ENCODE assay signal across 18 cellular contexts in the genomic region with DNA sequence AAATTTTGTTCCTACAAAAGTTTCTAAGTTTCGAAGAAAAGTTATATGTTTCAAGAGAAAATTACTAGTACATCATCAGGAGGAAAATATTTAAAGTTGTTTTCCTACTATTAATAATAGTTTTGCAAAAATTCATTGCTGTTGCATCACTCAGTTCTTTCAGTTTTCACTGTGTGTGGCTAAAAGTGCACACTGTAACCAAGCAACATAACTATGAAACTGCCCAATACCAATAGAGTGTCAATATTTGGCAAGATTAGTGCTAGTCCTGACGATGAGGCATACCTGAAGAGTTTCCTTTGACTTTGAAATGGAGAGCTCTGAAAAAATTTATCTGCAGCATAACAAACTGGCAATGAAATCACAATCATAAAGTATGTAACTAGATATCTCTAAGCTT.
DNase-seq lines count a peak whose midpoint lies in the region; ATAC-seq and TF ChIP-seq lines count a peak whose summit lies in the region.
"Had no signal": no experiment of that assay in that cellular context is flagged by ENCODE, and none has a peak within 500 bp of the region (broad histone marks: within the 10 kb centered on the region; RNA-seq: fewer than 3 reads in every experiment).

No MANE protein-coding gene starts in this region.

- no TSS peak for BruUV-seq in mammary epithelial cell (replicated peaks; lab: Mats Ljungman, UMichigan)

- no peaks in the 10 kb centered on the region for H3K36me3 ChIP-seq in mammary epithelial cell (ENCODE audit: insufficient read depth, low read length)
- H3K36me3 ChIP-seq in right atrium auricular region: no peaks in the 10 kb centered on the region
- H3K36me3 ChIP-seq in ascending aorta: no peaks in the 10 kb centered on the region
- H3K36me3 ChIP-seq: heart right ventricle, ovary had no signal

- CTCF ChIA-PET in mammary epithelial cell (lab: Charles Lee; ENCODE audit: low non-redundant PET): no interaction called here
- CTCF ChIA-PET in activated CD4-positive, alpha-beta memory T cell treated with anti-CD3 and anti-CD28 coated beads for 36 hours (lab: Charles Lee): no interaction called here

- peaks cover 1% of the 10 kb centered on the region for H3K36me3 Mint-ChIP-seq in activated CD4-positive, alpha-beta memory T cell treated with anti-CD3 and anti-CD28 coated beads for 36 hours
- H3K36me3 Mint-ChIP-seq: activated naive CD4-positive, alpha-beta T cell treated with anti-CD3 and anti-CD28 coated beads, Interleukin-2, amount 50 U/mL, for 72 hours; stimulated activated effector memory CD8-positive, alpha-beta T cell treated with anti-CD3 and anti-CD28 coated beads, Interleukin-12 subunit alpha, Interleukin-12 subunit beta, amount 100 ng/mL, for 72 hours had no signal

- in situ Hi-C loops in mammary epithelial cell (cut with MboI; ENCODE audit: low sequenced_read_pairs in 2 of 2): no loop called here

- dilution Hi-C loops in mammary epithelial cell (cut with HindIII; ENCODE audit: low sequenced_read_pairs): no loop called here

- POLR2A ChIA-PET in activated CD4-positive, alpha-beta memory T cell treated with anti-CD3 and anti-CD28 coated beads for 36 hours (lab: Charles Lee): no interaction called here

- H3K9me3 Mint-ChIP-seq in activated CD4-positive, alpha-beta memory T cell treated with anti-CD3 and anti-CD28 coated beads for 36 hours: peaks cover 1% of the 10 kb centered on the region

- peak; percentile 2 for DNase-seq in mammary epithelial cell
- no peak for DNase-seq in DMS 273 (lab: John Stamatoyannopoulos, UW; ENCODE audit: unreplicated experiment)
- DNase-seq in activated CD4-positive, alpha-beta memory T cell treated with anti-CD3 and anti-CD28 coated beads for 36 hours: no peak
- no peak for DNase-seq in right atrium auricular region (ENCODE audit: low spot score)
- DNase-seq in ascending aorta (ENCODE audit: low spot score in 2 of 2): no peak
- DNase-seq: activated CD4-positive, alpha-beta T cell treated with anti-CD3 and anti-CD28 coated beads, Interleukin-2, amount 50 U/mL, for 4 hours; heart right ventricle; left ventricle myocardium superior; NCI-H2029 treated with DMSO at 0.1 percent for 48 hours; ovary had no signal

- no peak for TF ChIP-seq CTCF in mammary epithelial cell (conservative IDR thresholded peaks at IDR 0.05 in 1 of 2, IDR thresholded peaks at IDR 0.05 in 1 of 2; ENCODE audit: extremely low read depth in 1 of 2, insufficient read depth in 1 of 2, low read depth in 1 of 2, low read length in 2 of 2)
- no peak for TF ChIP-seq CTCF in right atrium auricular region (IDR thresholded peaks at IDR 0.05)
- TF ChIP-seq CTCF in ascending aorta (IDR thresholded peaks at IDR 0.05): no peak

- H3K4me3 Mint-ChIP-seq in activated CD4-positive, alpha-beta memory T cell treated with anti-CD3 and anti-CD28 coated beads for 36 hours: no peak overlapping the region
- H3K4me3 Mint-ChIP-seq: stimulated activated effector memory CD8-positive, alpha-beta T cell treated with anti-CD3 and anti-CD28 coated beads, Interleukin-12 subunit alpha, Interleukin-12 subunit beta, amount 100 ng/mL, for 72 hours had no signal

- ATAC-seq in GM18519 (IDR thresholded peaks at IDR 0.05; ENCODE audit: low FRiP score, unreplicated experiment): peak; percentile 81
- peak; percentile 70 for ATAC-seq in GM19468 (IDR thresholded peaks at IDR 0.05; ENCODE audit: extremely low read depth, unreplicated experiment)
- ATAC-seq in HG03039 (IDR thresholded peaks at IDR 0.05; ENCODE audit: unreplicated experiment): peak; percentile 90
- ATAC-seq: HCT116; heart right ventricle; K562; left ventricle myocardium superior; stimulated activated effector memory CD8-positive, alpha-beta T cell treated with anti-CD3 and anti-CD28 coated beads, Interleukin-12 subunit alpha, Interleukin-12 subunit beta, amount 100 ng/mL, for 72 hours had no signal

- H3K4me2 ChIP-seq in mammary epithelial cell (ENCODE audit: insufficient read depth, low read depth, low read length): no peak overlapping the region

- H3K27ac Mint-ChIP-seq in activated CD4-positive, alpha-beta memory T cell treated with anti-CD3 and anti-CD28 coated beads for 36 hours: no peak overlapping the region
- H3K27ac Mint-ChIP-seq: stimulated activated effector memory CD8-positive, alpha-beta T cell treated with anti-CD3 and anti-CD28 coated beads, Interleukin-12 subunit alpha, Interleukin-12 subunit beta, amount 100 ng/mL, for 72 hours had no signal

- no peaks in the 10 kb centered on the region for H3K27me3 Mint-ChIP-seq in activated CD4-positive, alpha-beta memory T cell treated with anti-CD3 and anti-CD28 coated beads for 36 hours

- H3K79me2 ChIP-seq in mammary epithelial cell (ENCODE audit: insufficient read depth, low read length): no peaks in the 10 kb centered on the region

- no peak overlapping the region for H3K4me3 ChIP-seq in mammary epithelial cell (replicated peaks in 1 of 3; ENCODE audit: insufficient read depth in 1 of 3, low read depth in 2 of 3, low read length in 3 of 3)
- no peak overlapping the region for H3K4me3 ChIP-seq in right atrium auricular region
- H3K4me3 ChIP-seq in ascending aorta: no peak overlapping the region
- H3K4me3 ChIP-seq: heart right ventricle, K562, ovary had no signal

- no peaks in the 10 kb centered on the region for H3K9me3 ChIP-seq in mammary epithelial cell (replicated peaks; ENCODE audit: insufficient read depth, low read length)
- H3K9me3 ChIP-seq in right atrium auricular region: peaks cover 0 to 2% of the 10 kb centered on the region in 2 donors
- H3K9me3 ChIP-seq in ascending aorta: peaks cover 0 to under 1% of the 10 kb centered on the region in 2 donors
- H3K9me3 ChIP-seq: ovary had no signal

- no peaks in the 10 kb centered on the region for H3K4me1 ChIP-seq in mammary epithelial cell (ENCODE audit: insufficient read depth, low read length)
- H3K4me1 ChIP-seq in right atrium auricular region: no peaks in the 10 kb centered on the region
- no peaks in the 10 kb centered on the region for H3K4me1 ChIP-seq in ascending aorta
- H3K4me1 ChIP-seq: heart right ventricle had no signal

- 63% methylated on average over 2 of the region's 2 CpGs for WGBS in mammary epithelial cell (ENCODE audit: low coverage, missing lambda C conversion rate)

- H3K27me3 ChIP-seq in mammary epithelial cell (ENCODE audit: insufficient read depth, low read length) (no peaks in the 10 kb centered on the region), right atrium auricular region (no peaks in the 10 kb centered on the region), ascending aorta (no peaks in the 10 kb centered on the region)
- H3K27me3 ChIP-seq: heart right ventricle, ovary had no signal

- no peak overlapping the region for H3K9ac ChIP-seq in mammary epithelial cell (ENCODE audit: insufficient read depth, low read length)

- intact Hi-C loops in mammary epithelial cell (cut with micrococcal nuclease) (no loop called here), ascending aorta (cut with DNase I) (no loop called here)
- intact Hi-C loops in activated CD4-positive, alpha-beta memory T cell treated with anti-CD3 and anti-CD28 coated beads for 36 hours (cut with micrococcal nuclease): no loop called here

- no peak overlapping the region for H3K27ac ChIP-seq in mammary epithelial cell (ENCODE audit: insufficient read depth, low read depth, low read length)
- H3K27ac ChIP-seq in right atrium auricular region: no peak overlapping the region
- no peak overlapping the region for H3K27ac ChIP-seq in ascending aorta
- H3K27ac ChIP-seq: C4-2B, heart right ventricle, ovary had no signal

- H3K4me1 Mint-ChIP-seq in activated CD4-positive, alpha-beta memory T cell treated with anti-CD3 and anti-CD28 coated beads for 36 hours (ENCODE audit: low read depth): no peaks in the 10 kb centered on the region
- H3K4me1 Mint-ChIP-seq: stimulated activated effector memory CD8-positive, alpha-beta T cell treated with anti-CD3 and anti-CD28 coated beads, Interleukin-12 subunit alpha, Interleukin-12 subunit beta, amount 100 ng/mL, for 72 hours had no signal

- H2AFZ ChIP-seq in mammary epithelial cell (ENCODE audit: low read depth, low read length): no peak overlapping the region

- no peaks in the 10 kb centered on the region for H4K20me1 ChIP-seq in mammary epithelial cell (ENCODE audit: insufficient read depth, low read length)
